24 cellular contexts compared by ENCODE assay signal in genomic region chr10:10528563-10528910, GRCh38.
"Had no signal": no experiment of that assay in that cellular context is flagged by ENCODE, and none has a peak within 500 bp of the region (broad histone marks: within the 10 kb centered on the region; RNA-seq: fewer than 3 reads in every experiment).

No MANE protein-coding gene starts in this region.

- H3K36me3 Mint-ChIP-seq: activated CD8-positive, alpha-beta memory T cell treated with anti-CD3 and anti-CD28 coated beads, Interleukin-2, amount 10 ng/mL, durations not matched to agents 7 days and 5 days; activated naive CD8-positive, alpha-beta T cell treated with anti-CD3 and anti-CD28 coated beads for 36 hours; immature natural killer cell; naive thymus-derived CD8-positive, alpha-beta T cell; stimulated activated memory B cell treated with anti-CD40 and anti-IgM and Interleukin-4, amounts not matched to agents 10 μg/mL and 1 μg/mL and 100 μg/mL, for 72 hours; type B pancreatic cell had no signal

- DNase-seq: activated CD4-positive, alpha-beta memory T cell treated with anti-CD3 and anti-CD28 coated beads, Interleukin-2, amount 10 ng/mL, durations not matched to agents 7 days and 5 days; activated CD4-positive, alpha-beta T cell treated with anti-CD3 and anti-CD28 coated beads for 48 hours; activated CD4-positive, CD25-positive, alpha-beta regulatory T cell; activated CD8-positive, alpha-beta memory T cell treated with anti-CD3 and anti-CD28 coated beads, Interleukin-2, amount 10 ng/mL, durations not matched to agents 7 days and 5 days; activated naive CD4-positive, alpha-beta T cell; activated naive CD8-positive, alpha-beta T cell treated with anti-CD3 and anti-CD28 coated beads for 36 hours; activated T-cell treated with anti-CD3 and anti-CD28 coated beads, Interleukin-2, amount 50 U/mL, for 1 hour; amygdala; effector CD8-positive, alpha-beta T cell; esophagus squamous epithelium; heart left ventricle; immature natural killer cell; left ventricle myocardium superior; naive thymus-derived CD8-positive, alpha-beta T cell; ovary; right lobe of liver; spleen; stimulated activated CD4-positive, alpha-beta T cell treated with anti-CD3 and anti-CD28 coated beads, Interleukin-4, amount 100 ng/mL, for 4 hours; testis had no signal

- H3K4me1 ChIP-seq: esophagus squamous epithelium, heart left ventricle, right lobe of liver, spleen, testis had no signal

- ATAC-seq: activated CD8-positive, alpha-beta memory T cell treated with anti-CD3 and anti-CD28 coated beads, Interleukin-2, amount 10 ng/mL, durations not matched to agents 7 days and 5 days; activated T-helper 17 cell treated with anti-CD3 and anti-CD28 coated beads, Interleukin-2, amount 50 U/mL, for 72 hours; gastroesophageal sphincter; heart left ventricle; left ventricle myocardium superior; naive thymus-derived CD8-positive, alpha-beta T cell; right lobe of liver; stimulated activated memory B cell treated with anti-CD40 and anti-IgM and Interleukin-4, amounts not matched to agents 10 μg/mL and 1 μg/mL and 100 μg/mL, for 72 hours had no signal

- H3K4me1 Mint-ChIP-seq: activated CD4-positive, alpha-beta memory T cell treated with anti-CD3 and anti-CD28 coated beads, Interleukin-2, amount 10 ng/mL, durations not matched to agents 7 days and 5 days; activated CD8-positive, alpha-beta memory T cell treated with anti-CD3 and anti-CD28 coated beads, Interleukin-2, amount 10 ng/mL, durations not matched to agents 7 days and 5 days; activated naive CD8-positive, alpha-beta T cell treated with anti-CD3 and anti-CD28 coated beads for 36 hours; activated T-helper 17 cell treated with anti-CD3 and anti-CD28 coated beads, Interleukin-2, amount 50 U/mL, for 72 hours; immature natural killer cell; naive thymus-derived CD8-positive, alpha-beta T cell; stimulated activated memory B cell treated with anti-CD40 and anti-IgM and Interleukin-4, amounts not matched to agents 10 μg/mL and 1 μg/mL and 100 μg/mL, for 72 hours had no signal

- H3K27me3 ChIP-seq: esophagus squamous epithelium, gastroesophageal sphincter, heart left ventricle, ovary, right lobe of liver, spleen, testis had no signal

- H3K27ac Mint-ChIP-seq: activated CD4-positive, alpha-beta memory T cell treated with anti-CD3 and anti-CD28 coated beads, Interleukin-2, amount 10 ng/mL, durations not matched to agents 7 days and 5 days; activated CD8-positive, alpha-beta memory T cell treated with anti-CD3 and anti-CD28 coated beads, Interleukin-2, amount 10 ng/mL, durations not matched to agents 7 days and 5 days; activated naive CD8-positive, alpha-beta T cell treated with anti-CD3 and anti-CD28 coated beads for 36 hours; activated T-helper 17 cell treated with anti-CD3 and anti-CD28 coated beads, Interleukin-2, amount 50 U/mL, for 72 hours; dendritic cell treated with granulocyte-macrophage colony-stimulating factor and Interleukin-4, amounts not matched to agents 40 ng/mL and 50 ng/mL, for 4 days; immature natural killer cell; naive thymus-derived CD8-positive, alpha-beta T cell; stimulated activated memory B cell treated with anti-CD40 and anti-IgM and Interleukin-4, amounts not matched to agents 10 μg/mL and 1 μg/mL and 100 μg/mL, for 72 hours; type B pancreatic cell had no signal

- H3K4me3 Mint-ChIP-seq: activated CD4-positive, alpha-beta memory T cell treated with anti-CD3 and anti-CD28 coated beads, Interleukin-2, amount 10 ng/mL, durations not matched to agents 7 days and 5 days; activated CD8-positive, alpha-beta memory T cell treated with anti-CD3 and anti-CD28 coated beads, Interleukin-2, amount 10 ng/mL, durations not matched to agents 7 days and 5 days; activated naive CD8-positive, alpha-beta T cell treated with anti-CD3 and anti-CD28 coated beads for 36 hours; activated T-helper 17 cell treated with anti-CD3 and anti-CD28 coated beads, Interleukin-2, amount 50 U/mL, for 72 hours; dendritic cell treated with granulocyte-macrophage colony-stimulating factor and Interleukin-4, amounts not matched to agents 40 ng/mL and 50 ng/mL, for 4 days; immature natural killer cell; naive thymus-derived CD8-positive, alpha-beta T cell; stimulated activated memory B cell treated with anti-CD40 and anti-IgM and Interleukin-4, amounts not matched to agents 10 μg/mL and 1 μg/mL and 100 μg/mL, for 72 hours; type B pancreatic cell had no signal

- H3K36me3 ChIP-seq: esophagus squamous epithelium, gastroesophageal sphincter, heart left ventricle, ovary, right lobe of liver, spleen had no signal

- H3K9me3 Mint-ChIP-seq: activated CD4-positive, alpha-beta memory T cell treated with anti-CD3 and anti-CD28 coated beads, Interleukin-2, amount 10 ng/mL, durations not matched to agents 7 days and 5 days; activated naive CD8-positive, alpha-beta T cell treated with anti-CD3 and anti-CD28 coated beads for 36 hours; activated T-helper 17 cell treated with anti-CD3 and anti-CD28 coated beads, Interleukin-2, amount 50 U/mL, for 72 hours; dendritic cell treated with granulocyte-macrophage colony-stimulating factor and Interleukin-4, amounts not matched to agents 40 ng/mL and 50 ng/mL, for 4 days; immature natural killer cell; naive thymus-derived CD8-positive, alpha-beta T cell; stimulated activated memory B cell treated with anti-CD40 and anti-IgM and Interleukin-4, amounts not matched to agents 10 μg/mL and 1 μg/mL and 100 μg/mL, for 72 hours; type B pancreatic cell had no signal

- H3K27me3 Mint-ChIP-seq: activated CD4-positive, alpha-beta memory T cell treated with anti-CD3 and anti-CD28 coated beads, Interleukin-2, amount 10 ng/mL, durations not matched to agents 7 days and 5 days; activated CD8-positive, alpha-beta memory T cell treated with anti-CD3 and anti-CD28 coated beads, Interleukin-2, amount 10 ng/mL, durations not matched to agents 7 days and 5 days; dendritic cell treated with granulocyte-macrophage colony-stimulating factor and Interleukin-4, amounts not matched to agents 40 ng/mL and 50 ng/mL, for 4 days; stimulated activated memory B cell treated with anti-CD40 and anti-IgM and Interleukin-4, amounts not matched to agents 10 μg/mL and 1 μg/mL and 100 μg/mL, for 72 hours; type B pancreatic cell had no signal

- H3K27ac ChIP-seq: esophagus squamous epithelium, gastroesophageal sphincter, heart left ventricle, ovary, right lobe of liver, spleen, testis had no signal

- H3K9me3 ChIP-seq: esophagus squamous epithelium, gastroesophageal sphincter, heart left ventricle, ovary, right lobe of liver, spleen, testis had no signal

- H3K4me3 ChIP-seq: esophagus squamous epithelium, gastroesophageal sphincter, heart left ventricle, ovary, right lobe of liver, spleen, testis had no signal
